Comparison of ENCODE assay signal across 7 cellular contexts in the genomic region with DNA sequence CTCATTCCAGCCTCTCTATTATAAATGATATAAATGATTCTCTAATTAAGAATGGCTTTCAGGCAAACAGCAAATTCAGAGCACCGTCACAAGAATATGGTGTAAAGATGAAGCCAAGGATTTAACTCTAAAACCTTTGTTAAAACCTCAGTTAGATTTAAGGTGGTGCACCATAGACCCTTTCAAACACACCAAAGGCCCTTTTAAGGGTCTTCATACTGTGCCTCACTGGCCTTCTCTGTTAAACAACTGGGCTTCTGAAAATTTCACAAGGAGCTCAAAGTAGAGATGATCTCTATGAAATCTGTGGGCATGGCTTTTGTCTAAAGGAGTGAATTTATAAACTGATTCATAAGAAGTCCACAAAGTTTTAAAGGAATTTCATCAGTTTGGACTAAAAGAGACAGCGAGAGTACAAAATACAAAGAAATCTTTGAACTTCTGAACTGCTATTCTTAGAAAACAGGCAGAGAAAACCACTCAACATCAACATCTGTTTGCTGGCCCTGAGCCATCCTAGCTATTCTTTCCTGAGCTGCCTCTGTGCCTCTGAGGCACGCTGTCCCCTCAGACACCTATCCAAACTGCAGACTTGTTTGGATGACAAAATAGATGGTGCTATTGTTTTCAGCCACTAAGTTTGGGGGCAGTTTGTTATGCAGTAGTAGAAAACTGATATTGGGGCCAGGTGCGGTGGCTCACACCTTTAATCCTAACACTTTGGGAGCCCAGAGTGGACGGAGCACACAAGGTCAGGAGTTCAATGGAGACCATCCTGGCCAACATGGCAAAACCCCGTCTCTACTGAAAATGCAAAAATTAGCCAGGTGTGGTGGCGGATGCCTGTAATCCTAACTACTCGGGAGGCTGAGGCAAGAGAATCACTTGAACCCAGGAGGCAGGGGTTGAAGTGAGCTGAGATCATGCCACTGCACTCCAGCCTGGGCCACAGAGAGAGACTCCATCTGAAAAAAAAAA.
"Had no signal": no experiment of that assay in that cellular context is flagged by ENCODE, and none has a peak within 500 bp of the region (broad histone marks: within the 10 kb centered on the region; RNA-seq: fewer than 3 reads in every experiment).

No MANE protein-coding gene starts in this region.

- DNase-seq: GM23248, GOT3, H7, HFFc6 had no signal

- H3K4me1 Mint-ChIP-seq: IgD-negative memory B cell had no signal

- H3K27me3 Mint-ChIP-seq: IgD-negative memory B cell had no signal

- H3K9me3 ChIP-seq: HAP-1 had no signal

- H3K4me1 ChIP-seq: HAP-1 had no signal

- H3K4me3 Mint-ChIP-seq: HFFc6, IgD-negative memory B cell had no signal

- H3K27ac ChIP-seq: GM23248, HL-60 had no signal

- H3K4me3 ChIP-seq: GM23248, HAP-1 had no signal

- H3K27ac Mint-ChIP-seq: HFFc6, IgD-negative memory B cell had no signal

- H3K36me3 ChIP-seq: HAP-1 had no signal
